ENCODE assay signal across 8 cellular contexts in genomic region chr1:212287261-212287895, GRCh38. TPM values are rescaled to one million over a fixed set of nuclear protein-coding genes. Genes with fewer than 3 reads are reported as not detected.
DNase-seq lines count a peak whose midpoint lies in the region; ATAC-seq and TF ChIP-seq lines count a peak whose summit lies in the region.

No MANE protein-coding gene starts in this region.

- H3K4me1 Mint-ChIP-seq in natural killer cell treated with Interleukin-12 subunit alpha and Interleukin-12 subunit beta and Interleukin-15 and Interleukin-18, amount 100 ng/mL, for 72 hours (ENCODE audit: low read depth in 2 of 2) = peaks cover 52 to 56% of the 10 kb centered on the region in 2 donors

- TF ChIP-seq CTCF in LNCaP clone FGC (IDR thresholded peaks at IDR 0.05; ENCODE audit: control insufficient read depth, extremely low read depth, insufficient read depth) = no peak
- no peak for TF ChIP-seq CTCF in dorsolateral prefrontal cortex (IDR thresholded peaks at IDR 0.05 in 54 of 56, conservative IDR thresholded peaks at IDR 0.05 in 2 of 56; ENCODE audit: low read depth in 1 of 56, partially characterized antibody in 56 of 56)

- peak; percentile 7 for DNase-seq in Ammon's horn (ENCODE audit: low spot score)
- no peak for DNase-seq in LNCaP clone FGC (ENCODE audit: low read depth)
- DNase-seq in dorsolateral prefrontal cortex = no peak
- DNase-seq in natural killer cell treated with Interleukin-12 subunit alpha and Interleukin-12 subunit beta and Interleukin-15 and Interleukin-18, amount 100 ng/mL, for 72 hours (ENCODE audit: low spot score) = no peak
- no peak for DNase-seq in D341Med (ENCODE audit: low spot score)
- DNase-seq in inferior parietal cortex (ENCODE audit: extremely low spot score) = no peak
- DNase-seq in HCEC 1CT = no peak

- H3K27ac Mint-ChIP-seq in natural killer cell treated with Interleukin-12 subunit alpha and Interleukin-12 subunit beta and Interleukin-15 and Interleukin-18, amount 100 ng/mL, for 72 hours = peak overlapping the region; percentile 87 to 88

- no peak for ATAC-seq in natural killer cell treated with Interleukin-12 subunit alpha and Interleukin-12 subunit beta and Interleukin-15 and Interleukin-18, amount 100 ng/mL, for 72 hours
- no peak for ATAC-seq in HG02885 (IDR thresholded peaks at IDR 0.05; ENCODE audit: poor library complexity, unreplicated experiment)

- intact Hi-C loops in dorsolateral prefrontal cortex (cut with DNase I) = loop anchor here (2.0 to 10.0 kb wide), 5 partner anchors 80 to 603 kb away; partner anchors contain the start of gene PACC1 (in 2 of the 2)

- peak overlapping the region; percentile 96 for H3K4me3 Mint-ChIP-seq in natural killer cell treated with Interleukin-12 subunit alpha and Interleukin-12 subunit beta and Interleukin-15 and Interleukin-18, amount 100 ng/mL, for 72 hours

- H3K27ac ChIP-seq in dorsolateral prefrontal cortex = peak overlapping the region in 56 of 59 donors; percentile 0 to 100 (median 98)

- H3K9me3 Mint-ChIP-seq in natural killer cell treated with Interleukin-12 subunit alpha and Interleukin-12 subunit beta and Interleukin-15 and Interleukin-18, amount 100 ng/mL, for 72 hours = no peaks in the 10 kb centered on the region

- H3K36me3 Mint-ChIP-seq in natural killer cell treated with Interleukin-12 subunit alpha and Interleukin-12 subunit beta and Interleukin-15 and Interleukin-18, amount 100 ng/mL, for 72 hours = peaks cover 6% of the 10 kb centered on the region

- H3K4me3 ChIP-seq in LNCaP clone FGC (ENCODE audit: low read depth, low read length) (peak overlapping the region; percentile 80), dorsolateral prefrontal cortex (peak overlapping the region; percentile 67 to 100 (median 93))

- H3K27me3 ChIP-seq in dorsolateral prefrontal cortex = no peaks in the 10 kb centered on the region

- no peaks in the 10 kb centered on the region for H3K27me3 Mint-ChIP-seq in natural killer cell treated with Interleukin-12 subunit alpha and Interleukin-12 subunit beta and Interleukin-15 and Interleukin-18, amount 100 ng/mL, for 72 hours

RNA-seq across cellular contexts. Expression of gene PPP2R5A, which starts 2.2 kb away (rescaled TPM):
- 10 to 100 TPM; 20.1 to 45.5 (median 29.2) TPM for total RNA-seq in dorsolateral prefrontal cortex
- 10 to 100 TPM; 32.7 to 37.6 TPM for total RNA-seq in natural killer cell treated with Interleukin-12 subunit alpha and Interleukin-12 subunit beta and Interleukin-15 and Interleukin-18, amount 100 ng/mL, for 72 hours
